ENCODE assay signal across 14 cellular contexts in genomic region chr5:11973469-11973868, GRCh38.
A peak's percentile ranks its signal among the peaks of the same experiment; 100 is the strongest.
DNase-seq lines count a peak whose midpoint lies in the region; ATAC-seq and TF ChIP-seq lines count a peak whose summit lies in the region.
"Had no signal": no experiment of that assay in that cellular context is flagged by ENCODE, and none has a peak within 500 bp of the region (broad histone marks: within the 10 kb centered on the region; RNA-seq: fewer than 3 reads in every experiment).

No MANE protein-coding gene starts in this region.

- POLR2A ChIA-PET in PC-3 (lab: Charles Lee; ENCODE audit: unreplicated experiment) = no interaction called here
- POLR2A ChIA-PET in activated CD8-positive, alpha-beta T cell treated with anti-CD3 and anti-CD28 coated beads for 36 hours (lab: Charles Lee) = no interaction called here

- no peak overlapping the region for H3K4me2 ChIP-seq in PC-3 (ENCODE audit: low read length)
- H3K4me2 ChIP-seq: GM23338 had no signal

- H3K4me1 ChIP-seq in PC-3 (ENCODE audit: insufficient read depth, low read length) (peaks cover 6% of the 10 kb centered on the region; the same call in 1 of the 2 replicates), foreskin keratinocyte (no peaks in the 10 kb centered on the region)

- H4K20me1 ChIP-seq in PC-3 (ENCODE audit: low read length) = no peaks in the 10 kb centered on the region

- H3K9ac ChIP-seq in PC-3 (ENCODE audit: low read length) = no peak overlapping the region

- no peak overlapping the region for H2AFZ ChIP-seq in PC-3 (ENCODE audit: low read length)
- H2AFZ ChIP-seq: GM23338 had no signal

- H3K9me3 Mint-ChIP-seq in activated CD8-positive, alpha-beta T cell treated with anti-CD3 and anti-CD28 coated beads for 36 hours = peaks cover 4% of the 10 kb centered on the region
- H3K9me3 Mint-ChIP-seq: GM23338 had no signal

- H3K36me3 ChIP-seq in PC-3 (ENCODE audit: low read depth, low read length) = no peaks in the 10 kb centered on the region

- H3K27ac Mint-ChIP-seq in activated CD8-positive, alpha-beta T cell treated with anti-CD3 and anti-CD28 coated beads for 36 hours = no peak overlapping the region
- H3K27ac Mint-ChIP-seq: B cell; CD4-positive, alpha-beta T cell; GM23338; IgD-negative memory B cell had no signal

- no peaks in the 10 kb centered on the region for H3K9me2 ChIP-seq in PC-3 (replicated peaks; ENCODE audit: low read length)

- TF ChIP-seq CTCF in PC-3 (conservative IDR thresholded peaks at IDR 0.05; ENCODE audit: low read depth, low read length) (no peak), foreskin keratinocyte (conservative IDR thresholded peaks at IDR 0.05) (no peak)
- TF ChIP-seq CTCF in activated CD8-positive, alpha-beta T cell treated with anti-CD3 and anti-CD28 coated beads for 36 hours (IDR thresholded peaks at IDR 0.05) = no peak

- H3K9me3 ChIP-seq in PC-3 (ENCODE audit: low read length) = no peaks in the 10 kb centered on the region

- H3K27me3 ChIP-seq in PC-3 (ENCODE audit: low read length) = no peaks in the 10 kb centered on the region
- no peaks in the 10 kb centered on the region for H3K27me3 ChIP-seq in foreskin keratinocyte

- H3K36me3 Mint-ChIP-seq in activated CD8-positive, alpha-beta T cell treated with anti-CD3 and anti-CD28 coated beads for 36 hours (ENCODE audit: low read depth) = no peaks in the 10 kb centered on the region
- H3K36me3 Mint-ChIP-seq: IgD-negative memory B cell had no signal

- H3F3A ChIP-seq in PC-3 (ENCODE audit: low read length, unreplicated experiment) = no peaks in the 10 kb centered on the region

- CTCF ChIA-PET in PC-3 (lab: Charles Lee) = no interaction called here
- CTCF ChIA-PET in activated CD8-positive, alpha-beta T cell treated with anti-CD3 and anti-CD28 coated beads for 36 hours (lab: Charles Lee) = no interaction called here

- no peaks in the 10 kb centered on the region for H3K27me3 Mint-ChIP-seq in activated CD8-positive, alpha-beta T cell treated with anti-CD3 and anti-CD28 coated beads for 36 hours
- H3K27me3 Mint-ChIP-seq: B cell; CD4-positive, alpha-beta T cell; IgD-negative memory B cell had no signal

- no peaks in the 10 kb centered on the region for H3K79me2 ChIP-seq in PC-3 (ENCODE audit: low read length)

- no peak overlapping the region for H3K4me3 ChIP-seq in PC-3 (ENCODE audit: low read length)
- H3K4me3 ChIP-seq: GM23338 had no signal

- H3K27ac ChIP-seq in PC-3 (ENCODE audit: low read length) (no peak overlapping the region), foreskin keratinocyte (no peak overlapping the region)

- ATAC-seq in PC-3 (peak; percentile 71), foreskin keratinocyte (peak; percentile 92), HG03571 (IDR thresholded peaks at IDR 0.05; ENCODE audit: unreplicated experiment) (no peak)
- ATAC-seq in activated CD8-positive, alpha-beta T cell treated with anti-CD3 and anti-CD28 coated beads for 36 hours = no peak
- ATAC-seq: GM23338 had no signal

- no peak overlapping the region for H3K4me3 Mint-ChIP-seq in activated CD8-positive, alpha-beta T cell treated with anti-CD3 and anti-CD28 coated beads for 36 hours
- H3K4me3 Mint-ChIP-seq: B cell; CD4-positive, alpha-beta T cell; GM23338; IgD-negative memory B cell had no signal

- peak; percentile 53 for DNase-seq in Daoy (ENCODE audit: low read depth)
- peak; percentile 69 for DNase-seq in HT1080 (ENCODE audit: low read depth)
- peak; percentile 90 for DNase-seq in PC-3
- peak; percentile 88 to 91 for DNase-seq in foreskin keratinocyte
- DNase-seq in activated CD8-positive, alpha-beta T cell treated with anti-CD3 and anti-CD28 coated beads for 36 hours = no peak
- DNase-seq in activated gamma-delta T cell (lab: John Stamatoyannopoulos, UW) = no peak
- DNase-seq: C1 segment of cervical spinal cord; CD4-positive, alpha-beta T cell; DND-41; H7 had no signal

- BruUV-seq in PC-3 (replicated peaks; lab: Mats Ljungman, UMichigan) = no TSS peak

- no peaks in the 10 kb centered on the region for H3K4me1 Mint-ChIP-seq in activated CD8-positive, alpha-beta T cell treated with anti-CD3 and anti-CD28 coated beads for 36 hours (ENCODE audit: low read depth)
- H3K4me1 Mint-ChIP-seq: B cell, GM23338, IgD-negative memory B cell had no signal

- intact Hi-C loops in PC-3 (cut with micrococcal nuclease) = no loop called here
- intact Hi-C loops in activated CD8-positive, alpha-beta T cell treated with anti-CD3 and anti-CD28 coated beads for 36 hours (cut with micrococcal nuclease) = no loop called here

Comparison
In these comparisons a context has a peak if more than half of its experiments do, and no peak if none do; other contexts are left out.
1. DNase-seq: peak in Daoy (single experiment), HT1080 (single experiment), PC-3 (single experiment) and foreskin keratinocyte (2 of 2); none in activated CD8-positive, alpha-beta T cell treated with anti-CD3 and anti-CD28 coated beads for 36 hours (single experiment) and activated gamma-delta T cell (single experiment).
2. ATAC-seq: peak in PC-3 (single experiment) and foreskin keratinocyte (single experiment); none in HG03571 (single experiment) and activated CD8-positive, alpha-beta T cell treated with anti-CD3 and anti-CD28 coated beads for 36 hours (single experiment).